Comparison of ENCODE assay signal across 27 cellular contexts in the genomic region with DNA sequence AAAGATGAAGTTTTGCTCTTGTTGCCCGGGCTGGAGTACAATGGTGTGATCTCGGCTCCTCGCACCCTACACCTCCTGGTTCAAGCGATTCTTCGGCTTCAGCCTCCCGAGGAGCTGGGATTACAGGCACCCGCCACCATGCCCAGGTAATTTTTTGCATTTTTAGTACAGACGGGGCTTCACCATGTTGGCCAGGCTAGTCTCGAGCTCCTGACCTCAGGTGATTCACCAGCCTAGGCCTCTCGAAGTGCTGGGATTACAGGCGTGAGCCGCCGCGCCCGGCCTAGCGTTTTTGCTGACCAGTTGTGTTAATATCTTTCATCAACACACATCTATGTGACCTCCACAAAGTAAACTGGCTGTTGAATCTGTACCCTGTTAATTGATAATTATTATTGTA.
"Had no signal": no experiment of that assay in that cellular context is flagged by ENCODE, and none has a peak within 500 bp of the region (broad histone marks: within the 10 kb centered on the region; RNA-seq: fewer than 3 reads in every experiment).

No MANE protein-coding gene starts in this region.

- DNase-seq: stimulated activated CD4-positive, alpha-beta T cell treated with anti-CD3 and anti-CD28 coated beads, Interleukin-2, amount 100 ng/mL, for 48 hours; stimulated activated CD4-positive, alpha-beta T cell treated with anti-CD3 and anti-CD28 coated beads, Interleukin-4, amount 100 ng/mL, for 1 hour; stimulated activated CD4-positive, alpha-beta T cell treated with anti-CD3 and anti-CD28 coated beads, Interleukin-4, amount 100 ng/mL, for 24 hours; stimulated activated CD4-positive, alpha-beta T cell treated with anti-CD3 and anti-CD28 coated beads, Interleukin-4, amount 100 ng/mL, for 4 hours; stimulated activated CD8-positive, alpha-beta memory T cell treated with anti-CD3 and anti-CD28 coated beads, Interleukin-4, amount 100 ng/mL, for 48 hours; stimulated activated naive B cell treated with anti-CD40 and anti-IgM and Interleukin-4, amounts not matched to agents 10 μg/mL and 1 μg/mL and 100 μg/mL, for 72 hours; stimulated activated naive CD4-positive, alpha-beta T cell; stimulated activated naive CD4-positive, alpha-beta T cell treated with Interleukin-2 at 50 U/mL for 16 hours; stimulated activated naive CD8-positive, alpha-beta T cell treated with anti-CD3 and anti-CD28 coated beads, Interleukin-15, amount 100 ng/mL, for 72 hours; stimulated activated naive CD8-positive, alpha-beta T cell treated with anti-CD3 and anti-CD28 coated beads, Interleukin-15, Interleukin-2, amounts not matched to agents 100 U/mL and 50 U/mL, for 24 hours; stomach; substantia nigra; testis; thyroid gland; tibial artery; transverse colon; trophoblast cell; upper lobe of right lung; uterus had no signal

- H3K27ac ChIP-seq: stomach, suprapubic skin, testis, thoracic aorta, thyroid gland, tibial artery, tibial nerve, transverse colon, upper lobe of left lung, upper lobe of right lung, uterus, vagina had no signal

- H3K4me3 ChIP-seq: stomach, suprapubic skin, testis, thoracic aorta, thyroid gland, tibial artery, tibial nerve, transverse colon, upper lobe of left lung, upper lobe of right lung, uterus, vagina had no signal

- H3K9me3 ChIP-seq: stomach, suprapubic skin, testis, thoracic aorta, thyroid gland, tibial artery, tibial nerve, transverse colon, upper lobe of left lung, upper lobe of right lung, uterus, vagina had no signal

- ATAC-seq: stimulated activated effector memory CD8-positive, alpha-beta T cell treated with anti-CD3 and anti-CD28 coated beads, Interleukin-12 subunit alpha, Interleukin-12 subunit beta, amount 100 ng/mL, for 72 hours; stimulated activated memory B cell treated with anti-CD40 and anti-IgM and Interleukin-4, amounts not matched to agents 10 μg/mL and 1 μg/mL and 100 μg/mL, for 72 hours; stimulated activated naive B cell treated with anti-CD40 and anti-IgM and Interleukin-4, amounts not matched to agents 10 μg/mL and 1 μg/mL and 100 μg/mL, for 72 hours; stimulated activated naive CD8-positive, alpha-beta T cell treated with anti-CD3 and anti-CD28 coated beads, Interleukin-15, amount 100 ng/mL, for 72 hours; stimulated activated naive CD8-positive, alpha-beta T cell treated with anti-CD3 and anti-CD28 coated beads, Interleukin-15, Interleukin-2, amounts not matched to agents 100 U/mL and 50 U/mL, for 24 hours; upper lobe of right lung had no signal

- H3K36me3 ChIP-seq: stomach, suprapubic skin, thoracic aorta, thyroid gland, tibial artery, tibial nerve, transverse colon, upper lobe of left lung, upper lobe of right lung, uterus, vagina had no signal

- H3K4me1 ChIP-seq: stomach, suprapubic skin, testis, thyroid gland, tibial artery, tibial nerve, transverse colon, upper lobe of left lung, upper lobe of right lung, uterus, vagina had no signal

- H3K27me3 ChIP-seq: stomach, suprapubic skin, testis, thyroid gland, tibial artery, tibial nerve, transverse colon, upper lobe of left lung, upper lobe of right lung, uterus, vagina had no signal

- FAIRE-seq: urothelium cell line had no signal
